ENCODE assay signal across 17 cellular contexts in genomic region chr3:66355394-66355793, GRCh38.
DNase-seq lines count a peak whose midpoint lies in the region; ATAC-seq and FAIRE-seq lines count a peak whose summit lies in the region.
"Had no signal": no experiment of that assay in that cellular context is flagged by ENCODE, and none has a peak within 500 bp of the region (broad histone marks: within the 10 kb centered on the region; RNA-seq: fewer than 3 reads in every experiment).

No MANE protein-coding gene starts in this region.

- H3K36me3 Mint-ChIP-seq in T-helper 17 cell (ENCODE audit: low read depth) = peaks cover 4% of the 10 kb centered on the region

- H3K27me3 Mint-ChIP-seq in T-helper 17 cell = no peaks in the 10 kb centered on the region
- H3K27me3 Mint-ChIP-seq: naive thymus-derived CD4-positive, alpha-beta T cell; progenitor cell of endocrine pancreas had no signal

- peak overlapping the region; percentile 53 for H3K27ac Mint-ChIP-seq in T-helper 17 cell
- H3K27ac Mint-ChIP-seq: progenitor cell of endocrine pancreas had no signal

- H3K9me3 ChIP-seq in T-helper 17 cell (ENCODE audit: control insufficient read depth, low read length, poor library complexity, severe bottlenecking) = no peaks in the 10 kb centered on the region
- H3K9me3 ChIP-seq: BLaER1, gastroesophageal sphincter had no signal

- H3K4me1 Mint-ChIP-seq in T-helper 17 cell = peaks cover 4% of the 10 kb centered on the region

- H3K27ac ChIP-seq in caudate nucleus (ENCODE audit: low read depth, low read length) = no peak overlapping the region
- H3K27ac ChIP-seq: BLaER1, gastroesophageal sphincter had no signal

- ATAC-seq in GM19351 (IDR thresholded peaks at IDR 0.05; ENCODE audit: unreplicated experiment) (peak; percentile 92), HG03064 (IDR thresholded peaks at IDR 0.05; ENCODE audit: low read depth, unreplicated experiment) (peak; percentile 79), T-helper 17 cell (no peak)
- ATAC-seq: gastroesophageal sphincter; naive thymus-derived CD4-positive, alpha-beta T cell had no signal

- peak; percentile 56 for FAIRE-seq in GM18507 (lab: Jason Lieb, UNC)
- FAIRE-seq: endothelial cell of umbilical vein, H1 had no signal

- DNase-seq in GM18507 (ENCODE audit: extremely low spot score, insufficient read length, low read depth) (no peak), T-helper 17 cell (no peak), NCI-H446 (lab: John Stamatoyannopoulos, UW) (no peak), caudate nucleus (lab: John Stamatoyannopoulos, UW) (no peak)
- DNase-seq in activated CD4-positive, alpha-beta T cell treated with anti-CD3 and anti-CD28 coated beads, Interleukin-2, amount 50 U/mL, for 4 hours = no peak
- DNase-seq: activated T-cell treated with anti-CD3 and anti-CD28 coated beads, Interleukin-2, amount 50 U/mL, for 1 hour; DMS53; naive thymus-derived CD4-positive, alpha-beta T cell; NCI-H2029 treated with DMSO at 0.1 percent for 48 hours; RPMI8226 had no signal

- no peak overlapping the region for H3K4me3 Mint-ChIP-seq in T-helper 17 cell
- H3K4me3 Mint-ChIP-seq: naive thymus-derived CD4-positive, alpha-beta T cell had no signal
